In genomic region chr6:25486580-25486979, GRCh38 we compare ENCODE assay signal across 16 cellular contexts.
A peak's percentile ranks its signal among the peaks of the same experiment; 100 is the strongest.
DNase-seq lines count a peak whose midpoint lies in the region; ATAC-seq and TF ChIP-seq lines count a peak whose summit lies in the region.
"Had no signal": no experiment of that assay in that cellular context is flagged by ENCODE, and none has a peak within 500 bp of the region (broad histone marks: within the 10 kb centered on the region; RNA-seq: fewer than 3 reads in every experiment).

No MANE protein-coding gene starts in this region.

- H3K27me3 ChIP-seq in cardiac muscle cell, result no peaks in the 10 kb centered on the region
- no peaks in the 10 kb centered on the region for H3K27me3 ChIP-seq in heart right ventricle
- no peaks in the 10 kb centered on the region for H3K27me3 ChIP-seq in parathyroid adenoma (ENCODE audit: control insufficient read depth, insufficient read depth, low read length)
- H3K27me3 ChIP-seq: BLaER1, SJCRH30 had no signal

- H3K79me2 ChIP-seq in parathyroid adenoma, result no peaks in the 10 kb centered on the region

- no peak overlapping the region for H3K4me3 ChIP-seq in cardiac muscle cell
- H3K4me3 ChIP-seq in heart right ventricle, result no peak overlapping the region
- no peak overlapping the region for H3K4me3 ChIP-seq in parathyroid adenoma (ENCODE audit: low read depth, low read length)
- H3K4me3 ChIP-seq: BLaER1, HAP-1, SJCRH30 had no signal

- ATAC-seq in heart right ventricle (no peak), GM21723 (IDR thresholded peaks at IDR 0.05; ENCODE audit: unreplicated experiment) (no peak)

- H3K4me1 ChIP-seq in cardiac muscle cell (ENCODE audit: low read depth) (peaks cover 47% of the 10 kb centered on the region), heart right ventricle (peaks cover 0 to 26% (median 20%) of the 10 kb centered on the region in 9 donors), parathyroid adenoma (peaks cover 16% of the 10 kb centered on the region)
- H3K4me1 ChIP-seq: BLaER1, HAP-1, SJCRH30 had no signal

- WGBS in heart right ventricle, 2 donors, result 12 to 25% methylated on average over 2 of the region's 2 CpGs

- H3K9ac ChIP-seq in parathyroid adenoma, result no peak overlapping the region
- H3K9ac ChIP-seq: BLaER1 had no signal

- TF ChIP-seq CTCF in cardiac muscle cell (IDR thresholded peaks at IDR 0.05; ENCODE audit: low read depth, low read length), result no peak
- no peak for TF ChIP-seq CTCF in heart right ventricle (IDR thresholded peaks at IDR 0.05)
- TF ChIP-seq CTCF in parathyroid adenoma (IDR thresholded peaks at IDR 0.05), result no peak

- DNase-seq in DMS 273 (lab: John Stamatoyannopoulos, UW; ENCODE audit: unreplicated experiment), result peak; percentile 41
- DNase-seq in DMS 273 treated with DMSO at 0.1 percent for 48 hours (lab: John Stamatoyannopoulos, UW), result no peak
- DNase-seq in cardiac muscle cell (ENCODE audit: low read depth in 1 of 2, low spot score in 1 of 2), result no peak
- no peak for DNase-seq in heart right ventricle
- DNase-seq in NCI-H82 treated with DMSO at 0.1 percent for 48 hours (lab: John Stamatoyannopoulos, UW; ENCODE audit: unreplicated experiment), result peak; percentile 45
- no peak for DNase-seq in activated CD8-positive, alpha-beta memory T cell treated with anti-CD3 and anti-CD28 coated beads for 24 hours
- DNase-seq: DND-41, GF-D8, Karpas-422 had no signal

- H2AFZ ChIP-seq in parathyroid adenoma, result no peak overlapping the region

- H3K27ac ChIP-seq in cardiac muscle cell, result peak overlapping the region; percentile 65
- H3K27ac ChIP-seq in heart right ventricle, result peak overlapping the region in 4 of 10 donors; percentile 18 to 53 (median 40)
- H3K27ac ChIP-seq in parathyroid adenoma, result peak overlapping the region; percentile 16
- H3K27ac ChIP-seq: 22Rv1, BLaER1, RWPE1, SJCRH30 had no signal

- intact Hi-C loops in heart right ventricle (cut with DNase I), result loop anchor here in 4 of 10 donors (1.0 to 10.0 kb wide), 4 partner anchors 122 to 264 kb away; no protein-coding TSS in a partner anchor

- no peaks in the 10 kb centered on the region for H3K36me3 ChIP-seq in cardiac muscle cell
- H3K36me3 ChIP-seq in heart right ventricle, result peaks cover 0 to 7% (median 0%) of the 10 kb centered on the region in 9 donors
- no peaks in the 10 kb centered on the region for H3K36me3 ChIP-seq in parathyroid adenoma (ENCODE audit: control insufficient read depth, insufficient read depth, low read length)
- H3K36me3 ChIP-seq: BLaER1, SJCRH30 had no signal

- H3K9me3 ChIP-seq in cardiac muscle cell (ENCODE audit: low read depth) (no peaks in the 10 kb centered on the region), heart right ventricle (no peaks in the 10 kb centered on the region), parathyroid adenoma (ENCODE audit: control insufficient read depth, low read length) (no peaks in the 10 kb centered on the region)
- H3K9me3 ChIP-seq: BLaER1, HAP-1, SJCRH30 had no signal

- peak overlapping the region; percentile 8 for H3K4me2 ChIP-seq in parathyroid adenoma (ENCODE audit: low read length)
- H3K4me2 ChIP-seq: BLaER1 had no signal

Comparison
In these comparisons a context has a peak if more than half of its experiments do, and no peak if none do; other contexts are left out.
1. DNase-seq: peak in DMS 273 (single experiment) and NCI-H82 treated with DMSO at 0.1 percent for 48 hours (single experiment); none in DMS 273 treated with DMSO at 0.1 percent for 48 hours (single experiment), cardiac muscle cell (0 of 2), heart right ventricle (0 of 2) and activated CD8-positive, alpha-beta memory T cell treated with anti-CD3 and anti-CD28 coated beads for 24 hours (single experiment).